Comparison of ENCODE assay signal across 6 cellular contexts in the genomic region with DNA sequence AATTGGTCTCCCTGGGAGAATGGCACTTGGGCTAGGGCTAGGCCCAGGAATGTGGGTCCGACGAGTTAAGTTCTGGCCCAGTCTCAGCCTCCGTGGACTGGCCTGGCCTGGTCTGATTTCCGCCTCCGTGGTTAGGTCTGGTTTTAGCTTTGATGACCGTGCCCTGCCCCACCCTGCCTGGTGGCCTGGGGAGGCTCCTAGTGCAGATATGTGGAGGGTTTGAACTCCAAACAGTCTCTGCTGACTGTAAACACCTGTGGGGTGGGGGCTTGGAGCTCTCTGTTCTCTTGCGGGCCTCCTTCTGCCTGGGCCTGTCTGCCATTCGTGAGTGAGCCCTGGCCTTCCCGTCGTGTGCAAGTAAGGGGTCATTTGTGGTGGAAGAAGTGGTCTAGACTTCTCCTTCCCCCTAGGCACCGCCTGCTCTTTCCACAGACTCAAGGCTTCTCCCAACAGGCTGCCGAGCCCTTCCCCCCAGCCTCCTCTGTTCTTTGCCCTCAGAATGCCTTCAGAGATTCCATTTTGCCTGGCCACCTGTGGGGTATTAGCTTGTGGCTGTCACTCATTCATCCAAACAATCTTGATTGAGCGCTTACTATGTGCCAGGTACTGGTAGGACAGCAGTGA. TPM values are rescaled to one million over a fixed set of nuclear protein-coding genes. Genes with fewer than 3 reads are reported as not detected.
DNase-seq lines count a peak whose midpoint lies in the region; FAIRE-seq and TF ChIP-seq lines count a peak whose summit lies in the region.

No MANE protein-coding gene starts in this region.

- H3K27ac ChIP-seq in SK-N-MC (peak overlapping the region; percentile 35; the same call in 1 of the 2 replicates), keratinocyte (ENCODE audit: control insufficient read depth, insufficient read depth, low read length) (peak overlapping the region; percentile 62)

- no peak overlapping the region for H2AFZ ChIP-seq in keratinocyte (ENCODE audit: control insufficient read depth, low read length)

- H3K9ac ChIP-seq in SK-N-MC (ENCODE audit: insufficient read length), result peak overlapping the region; percentile 97
- H3K9ac ChIP-seq in keratinocyte (ENCODE audit: control insufficient read depth, extremely low read depth, insufficient read depth, low read length), result peak overlapping the region; percentile 93

- H3K36me3 ChIP-seq in SK-N-MC (ENCODE audit: insufficient read depth, low read length) (no peaks in the 10 kb centered on the region), keratinocyte (ENCODE audit: control insufficient read depth in 2 of 2, extremely low read depth in 1 of 2, insufficient read depth in 2 of 2, low read length in 2 of 2) (peaks cover 5 to 6% of the 10 kb centered on the region in 2 experiments)

- H3K4me3 ChIP-seq in SK-N-MC (peak overlapping the region; percentile 95), keratinocyte (ENCODE audit: control insufficient read depth in 2 of 3, extremely low read depth in 1 of 3, insufficient read depth in 2 of 3, low read depth in 1 of 3, low read length in 3 of 3) (peak overlapping the region; percentile 70 to 90 (median 88))

- H3K27me3 ChIP-seq in keratinocyte (ENCODE audit: control insufficient read depth, extremely low read depth, insufficient read depth, low read length), result no peaks in the 10 kb centered on the region

- peaks cover 57% of the 10 kb centered on the region for H3K79me2 ChIP-seq in keratinocyte (ENCODE audit: control insufficient read depth, insufficient read depth, low read length)

- peaks cover 32% of the 10 kb centered on the region for H3K4me1 ChIP-seq in keratinocyte (ENCODE audit: control insufficient read depth, extremely low read depth, insufficient read depth, low read length)

- dilution Hi-C loops in keratinocyte (cut with MboI; ENCODE audit: extremely low pct_ligation_motif_present, low sequenced_read_pairs), result no loop called here

- peak; percentile 9 for FAIRE-seq in keratinocyte (lab: Jason Lieb, UNC)

- H3K9me3 ChIP-seq in SK-N-MC (ENCODE audit: low read depth, low read length) (no peaks in the 10 kb centered on the region), keratinocyte (ENCODE audit: control insufficient read depth, low read depth, low read length) (no peaks in the 10 kb centered on the region)

- peaks cover 38% of the 10 kb centered on the region for H4K20me1 ChIP-seq in keratinocyte (ENCODE audit: control insufficient read depth, extremely low read depth, insufficient read depth, low read length)

- no peak for TF ChIP-seq CTCF in keratinocyte (optimal IDR thresholded peaks at IDR 0.05 in 1 of 3, IDR thresholded peaks at IDR 0.05 in 1 of 3, conservative IDR thresholded peaks at IDR 0.05 in 1 of 3; ENCODE audit: extremely low read depth in 1 of 3, insufficient read depth in 2 of 3, low read length in 3 of 3)

- H3K9me1 ChIP-seq in keratinocyte (ENCODE audit: control insufficient read depth, extremely low read depth, insufficient read depth, low read length), result peaks cover 14% of the 10 kb centered on the region

- DNase-seq in AML-193 (lab: John Stamatoyannopoulos, UW) (peak; percentile 25 to 41), SK-N-MC (ENCODE audit: low read depth, low spot score) (no peak), keratinocyte (ENCODE audit: low read depth, low spot score) (no peak), NCI-H345 treated with DMSO at 0.1 percent for 48 hours (lab: John Stamatoyannopoulos, UW; ENCODE audit: unreplicated experiment) (no peak), kidney glomerular epithelial cell (lab: John Stamatoyannopoulos, UW) (no peak), DMS 273 treated with DMSO at 0.1 percent for 48 hours (lab: John Stamatoyannopoulos, UW) (no peak)

- peak overlapping the region; percentile 82 for H3K4me2 ChIP-seq in keratinocyte (ENCODE audit: control insufficient read depth, extremely low read depth, insufficient read depth, low read depth, low read length)

RNA-seq across cellular contexts. Expression of gene ATP6V0C, which starts 1.5 kb away (rescaled TPM):
- polyA plus RNA-seq in keratinocyte, result 10.6 to 109 TPM (median 11.4 TPM) in 3 replicates
- polyA plus RNA-seq in keratinocyte (2011; ENCODE audit: low read depth), result 169 TPM
- polyA plus RNA-seq in keratinocyte (2011; cell fraction: cytosol; rRNA removed), result 40.0 and 100 TPM in 2 replicates
- polyA plus RNA-seq in keratinocyte (2011; cell fraction: nucleus; rRNA removed), result 79.4 and 81.9 TPM in 2 replicates
- polyA plus RNA-seq in keratinocyte (2012; ENCODE audit: low replicate concordance), result 218 and 435 TPM in 2 replicates
- polyA minus RNA-seq in keratinocyte, result 17.6 to 114 TPM (median 20.6 TPM) in 3 replicates
- 241 TPM for polyA minus RNA-seq in keratinocyte (2011; cell fraction: cytosol; rRNA and poly(A)+ RNA removed)
- 36.1 and 43.0 TPM in 2 replicates for polyA minus RNA-seq in keratinocyte (2011; cell fraction: nucleus; rRNA and poly(A)+ RNA removed)

RNA-seq across cellular contexts. Expression of gene AMDHD2, which starts 4.9 kb away (rescaled TPM):
- 8.9 to 26.3 TPM (median 12.0 TPM) in 3 replicates for polyA plus RNA-seq in keratinocyte
- 5.7 TPM for polyA plus RNA-seq in keratinocyte (2011; ENCODE audit: low read depth)
- 4.4 and 8.3 TPM in 2 replicates for polyA plus RNA-seq in keratinocyte (2011; cell fraction: cytosol; rRNA removed)
- 56.9 and 74.4 TPM in 2 replicates for polyA plus RNA-seq in keratinocyte (2011; cell fraction: nucleus; rRNA removed)
- 9.4 and 10.2 TPM in 2 replicates for polyA plus RNA-seq in keratinocyte (2012; ENCODE audit: low replicate concordance)
- 11.3 to 14.6 TPM (median 12.1 TPM) in 3 replicates for polyA minus RNA-seq in keratinocyte
- 26.7 TPM for polyA minus RNA-seq in keratinocyte (2011; cell fraction: cytosol; rRNA and poly(A)+ RNA removed)
- polyA minus RNA-seq in keratinocyte (2011; cell fraction: nucleus; rRNA and poly(A)+ RNA removed), result 23.6 and 25.0 TPM in 2 replicates

RNA-seq across cellular contexts. Expression of gene CEMP1, which starts 15.9 kb away (rescaled TPM):
- not detected in 3 replicates for polyA plus RNA-seq in keratinocyte
- polyA plus RNA-seq in keratinocyte (2011; ENCODE audit: low read depth), result not detected
- not detected in 2 replicates for polyA plus RNA-seq in keratinocyte (2011; cell fraction: cytosol; rRNA removed)
- polyA plus RNA-seq in keratinocyte (2011; cell fraction: nucleus; rRNA removed), result not detected in 2 replicates
- 1.5 and 2.8 TPM in 2 replicates for polyA plus RNA-seq in keratinocyte (2012; ENCODE audit: low replicate concordance)
- 0.33 TPM in 1 of 3 replicates, not detected in the others for polyA minus RNA-seq in keratinocyte
- not detected for polyA minus RNA-seq in keratinocyte (2011; cell fraction: cytosol; rRNA and poly(A)+ RNA removed)
- not detected in 2 replicates for polyA minus RNA-seq in keratinocyte (2011; cell fraction: nucleus; rRNA and poly(A)+ RNA removed)

RNA-seq across cellular contexts. Expression of gene PDPK1, which starts 22.5 kb away (rescaled TPM):
- polyA plus RNA-seq in keratinocyte, result 23.4 to 27.2 TPM (median 23.6 TPM) in 3 replicates
- polyA plus RNA-seq in keratinocyte (2011; ENCODE audit: low read depth), result 10.4 TPM
- polyA plus RNA-seq in keratinocyte (2011; cell fraction: cytosol; rRNA removed), result 16.0 and 32.3 TPM in 2 replicates
- 42.7 and 47.8 TPM in 2 replicates for polyA plus RNA-seq in keratinocyte (2011; cell fraction: nucleus; rRNA removed)
- 13.2 and 14.3 TPM in 2 replicates for polyA plus RNA-seq in keratinocyte (2012; ENCODE audit: low replicate concordance)
- 21.9 to 44.1 TPM (median 37.6 TPM) in 3 replicates for polyA minus RNA-seq in keratinocyte
- polyA minus RNA-seq in keratinocyte (2011; cell fraction: cytosol; rRNA and poly(A)+ RNA removed), result 18.0 TPM
- polyA minus RNA-seq in keratinocyte (2011; cell fraction: nucleus; rRNA and poly(A)+ RNA removed), result 25.7 and 39.8 TPM in 2 replicates

RNA-seq across cellular contexts. Expression of gene TBC1D24, which starts 40.4 kb away (rescaled TPM):
- polyA plus RNA-seq in keratinocyte, result 2.4 to 3.6 TPM (median 3.0 TPM) in 3 replicates
- 0.49 TPM for polyA plus RNA-seq in keratinocyte (2011; ENCODE audit: low read depth)
- polyA plus RNA-seq in keratinocyte (2011; cell fraction: cytosol; rRNA removed), result 2.9 and 3.1 TPM in 2 replicates
- polyA plus RNA-seq in keratinocyte (2011; cell fraction: nucleus; rRNA removed), result 8.8 and 10.1 TPM in 2 replicates
- polyA plus RNA-seq in keratinocyte (2012; ENCODE audit: low replicate concordance), result 1.6 and 4.4 TPM in 2 replicates
- polyA minus RNA-seq in keratinocyte, result 6.2 to 9.5 TPM (median 7.9 TPM) in 3 replicates
- 9.8 TPM for polyA minus RNA-seq in keratinocyte (2011; cell fraction: cytosol; rRNA and poly(A)+ RNA removed)
- polyA minus RNA-seq in keratinocyte (2011; cell fraction: nucleus; rRNA and poly(A)+ RNA removed), result 10.2 and 11.2 TPM in 2 replicates

Comparison
In these comparisons a context has a peak if more than half of its experiments do, and no peak if none do; other contexts are left out.
1. DNase-seq: peak in AML-193 (2 of 2); none in SK-N-MC (single experiment), keratinocyte (single experiment), NCI-H345 treated with DMSO at 0.1 percent for 48 hours (single experiment), kidney glomerular epithelial cell (single experiment) and DMS 273 treated with DMSO at 0.1 percent for 48 hours (single experiment).